Comparison of ENCODE assay signal across 11 cellular contexts in the genomic region with DNA sequence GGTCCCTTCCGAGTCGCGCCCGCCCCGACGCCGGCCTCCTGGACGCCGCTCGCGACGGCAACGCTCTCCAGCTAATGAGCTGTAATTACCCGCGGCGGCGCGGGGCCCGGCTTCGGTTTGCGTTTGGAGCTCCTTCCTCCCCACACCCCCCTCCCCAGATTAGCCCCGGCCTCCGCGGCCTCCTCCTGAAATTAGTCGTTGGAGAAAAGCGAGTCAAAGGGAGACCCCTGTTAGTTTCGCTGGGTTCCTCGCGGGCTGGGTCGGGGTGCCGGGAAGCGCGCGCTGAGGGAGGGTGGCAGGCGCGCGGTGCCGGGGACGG. TPM values are rescaled to one million over a fixed set of nuclear protein-coding genes. Genes with fewer than 3 reads are reported as not detected.
DNase-seq lines count a peak whose midpoint lies in the region; ATAC-seq, FAIRE-seq and TF ChIP-seq lines count a peak whose summit lies in the region.
"Had no signal": no experiment of that assay in that cellular context is flagged by ENCODE, and none has a peak within 500 bp of the region (broad histone marks: within the 10 kb centered on the region; RNA-seq: fewer than 3 reads in every experiment).

No MANE protein-coding gene starts in this region.

- H2AFZ ChIP-seq in HepG2 (ENCODE audit: low read length) = no peak overlapping the region
- H2AFZ ChIP-seq in neuronal stem cell (ENCODE audit: low read length) = peak overlapping the region; percentile 83

- H3K4me3 ChIP-seq in HepG2 (replicated peaks in 1 of 3; ENCODE audit: insufficient read depth in 1 of 3, low read depth in 2 of 3, low read length in 3 of 3) = no peak overlapping the region
- H3K4me3 ChIP-seq in right lobe of liver = no peak overlapping the region
- peak overlapping the region; percentile 81 for H3K4me3 ChIP-seq in epithelial cell of proximal tubule (ENCODE audit: low read depth, low read length)
- H3K4me3 ChIP-seq in neuronal stem cell (ENCODE audit: low read length in 2 of 2) = no peak overlapping the region
- H3K4me3 ChIP-seq in aorta (ENCODE audit: low read length in 2 of 2) = peak overlapping the region; percentile 86 to 100

- BruUV-seq in HepG2 (replicated peaks; lab: Mats Ljungman, UMichigan) = no TSS peak

- ATAC-seq in HepG2 = no peak
- ATAC-seq in right lobe of liver = no peak
- no peak for ATAC-seq in aorta (ENCODE audit: low FRiP score)
- no peak for ATAC-seq in GM19023 (IDR thresholded peaks at IDR 0.05; ENCODE audit: unreplicated experiment)
- no peak for ATAC-seq in GM21447 (IDR thresholded peaks at IDR 0.05; ENCODE audit: unreplicated experiment)

- H2BK5ac ChIP-seq in neuronal stem cell (ENCODE audit: low read length) = peak overlapping the region; percentile 13

- peak overlapping the region; percentile 90 for H3K18ac ChIP-seq in neuronal stem cell (ENCODE audit: low read length)

- POLR2A ChIA-PET in HepG2 (lab: Yijun Ruan, JAX) = no interaction called here

- intact Hi-C loops in HepG2 (cut with micrococcal nuclease; ENCODE audit: unreplicated experiment) = no loop called here
- intact Hi-C loops in right lobe of liver (cut with DNase I) = no loop called here
- intact Hi-C loops in aorta (cut with DNase I) = no loop called here

- H2BK120ac ChIP-seq in neuronal stem cell (ENCODE audit: low read depth, low read length) = no peak overlapping the region

- H3K9ac ChIP-seq in HepG2 (ENCODE audit: insufficient read depth, low read depth, low read length) = no peak overlapping the region
- H3K9ac ChIP-seq in neuronal stem cell (ENCODE audit: low read depth, low read length, poor library complexity) = no peak overlapping the region

- H3K4me2 ChIP-seq in HepG2 (ENCODE audit: low read depth, low read length) = no peak overlapping the region
- peak overlapping the region; percentile 73 for H3K4me2 ChIP-seq in neuronal stem cell (ENCODE audit: insufficient read depth, low read length, poor library complexity, severe bottlenecking)

- H3K27ac ChIP-seq in HepG2 (ENCODE audit: extremely low read length, insufficient read depth, low read length) (no peak overlapping the region), right lobe of liver (no peak overlapping the region), neuronal stem cell (replicated peaks; ENCODE audit: low read length) (no peak overlapping the region), aorta (ENCODE audit: low read depth in 1 of 2, low read length in 2 of 2) (peak overlapping the region; percentile 47 to 80)

- no peak overlapping the region for H3K4ac ChIP-seq in neuronal stem cell (ENCODE audit: low read length)

- H4K8ac ChIP-seq in neuronal stem cell (ENCODE audit: low read depth, low read length) = no peak overlapping the region

- no peak overlapping the region for H4K91ac ChIP-seq in neuronal stem cell (ENCODE audit: low read depth, low read length, poor library complexity)

- H3K27me3 ChIP-seq in HepG2 (ENCODE audit: control insufficient read depth in 1 of 2, insufficient read depth in 2 of 2, low read length in 2 of 2) = peaks cover 0 to 4% of the 10 kb centered on the region in 2 experiments; a peak in 2 of 5 replicates
- peaks cover 16 to 38% of the 10 kb centered on the region in 2 donors for H3K27me3 ChIP-seq in right lobe of liver
- peaks cover 50 to 87% (median 77%) of the 10 kb centered on the region in 3 experiments for H3K27me3 ChIP-seq in neuronal stem cell (ENCODE audit: control insufficient read depth in 3 of 3, insufficient read depth in 3 of 3, low read depth in 1 of 3, low read length in 3 of 3)
- no peaks in the 10 kb centered on the region for H3K27me3 ChIP-seq in aorta (ENCODE audit: control insufficient read depth in 1 of 2, insufficient read depth in 2 of 2, low read length in 1 of 2)

- H2AK5ac ChIP-seq in neuronal stem cell (ENCODE audit: low read depth, low read length) = peak overlapping the region; percentile 94

- H4K20me1 ChIP-seq in HepG2 (ENCODE audit: insufficient read depth, low read length) = no peaks in the 10 kb centered on the region

- TF ChIP-seq EP300 in HepG2 (IDR thresholded peaks at IDR 0.05; ENCODE audit: low read depth in 2 of 2, low read length in 2 of 2) (no peak), HepG2 (CRISPR knock-in tag; IDR thresholded peaks at IDR 0.05; ENCODE audit: borderline replicate concordance) (no peak)

- H3K23ac ChIP-seq in neuronal stem cell (ENCODE audit: low read depth, low read length, poor library complexity) = peak overlapping the region; percentile 73

- no peaks in the 10 kb centered on the region for H3K36me3 ChIP-seq in HepG2 (replicated peaks in 1 of 2; ENCODE audit: control insufficient read depth in 1 of 2, insufficient read depth in 2 of 2, low read length in 2 of 2)
- no peaks in the 10 kb centered on the region for H3K36me3 ChIP-seq in right lobe of liver
- H3K36me3 ChIP-seq in neuronal stem cell (replicated peaks in 1 of 2; ENCODE audit: control insufficient read depth in 2 of 2, insufficient read depth in 2 of 2, low read length in 2 of 2) = no peaks in the 10 kb centered on the region
- H3K36me3 ChIP-seq in aorta (ENCODE audit: control insufficient read depth in 1 of 2, insufficient read depth in 2 of 2, low read length in 1 of 2) = peaks cover 5 to 14% of the 10 kb centered on the region in 2 donors

- TF ChIP-seq RAD21 in HepG2 (CRISPR knock-in tag; IDR thresholded peaks at IDR 0.05) = no peak

- H3K79me2 ChIP-seq in HepG2 (ENCODE audit: insufficient read depth, low read length) = no peaks in the 10 kb centered on the region

- peak overlapping the region; percentile 49 for H2BK15ac ChIP-seq in neuronal stem cell (ENCODE audit: low read length)

- DNase-seq in HepG2 (ENCODE audit: low spot score) (no peak), right lobe of liver (no peak), epithelial cell of proximal tubule (ENCODE audit: low read depth) (no peak), neuronal stem cell (ENCODE audit: low spot score) (no peak), aorta (peak in 1 of 2 donors; percentile 82), NCI-H146 treated with DMSO at 0.1 percent for 48 hours (lab: John Stamatoyannopoulos, UW; ENCODE audit: unreplicated experiment) (no peak)
- DNase-seq: C1 segment of cervical spinal cord, NCI-H1417 treated with DMSO at 0.1 percent for 48 hours had no signal

- no peak overlapping the region for H3K14ac ChIP-seq in neuronal stem cell (ENCODE audit: low read length)

- H3K4me1 ChIP-seq in HepG2 (ENCODE audit: insufficient read depth, low read length) = peaks cover 7% of the 10 kb centered on the region
- H3K4me1 ChIP-seq in right lobe of liver = peaks cover 0 to 12% (median 0%) of the 10 kb centered on the region in 4 donors
- peaks cover 3 to 4% of the 10 kb centered on the region in 2 donors for H3K4me1 ChIP-seq in neuronal stem cell (ENCODE audit: control insufficient read depth in 2 of 2, insufficient read depth in 1 of 2, low read depth in 1 of 2, low read length in 2 of 2)
- no peaks in the 10 kb centered on the region for H3K4me1 ChIP-seq in aorta (ENCODE audit: control insufficient read depth in 1 of 2, insufficient read depth in 2 of 2, low read length in 2 of 2)

- no peak for TF ChIP-seq CTCF in HepG2 (CRISPR knock-in tag; IDR thresholded peaks at IDR 0.05)
- TF ChIP-seq CTCF in right lobe of liver (IDR thresholded peaks at IDR 0.05) = no peak
- TF ChIP-seq CTCF in epithelial cell of proximal tubule (conservative IDR thresholded peaks at IDR 0.05; ENCODE audit: low read depth, low read length) = no peak

- WGBS in HepG2 (ENCODE audit: low lambda C conversion rate) = 98% methylated on average over 39 of the region's 39 CpGs
- 20% methylated on average over 1 of the region's 39 CpGs for WGBS in right lobe of liver (ENCODE audit: insufficient coverage, low coverage, low lambda C conversion rate, missing lambda C conversion rate)
- no CpG with 5 or more reads among the region's 39 CpGs for WGBS in neuronal stem cell (ENCODE audit: extremely low coverage in 2 of 2, insufficient read length in 2 of 2, insufficient replicate concordance in 1 of 2), 2 donors
- 1% methylated on average over 38 to 39 of the region's 39 CpGs for WGBS in aorta, 2 donors

- in situ Hi-C loops in HepG2 (cut with HindIII; ENCODE audit: extremely low pct_ligation_motif_present, low pct_unique_long_range_greater_than_20kb) = no loop called here

- H3K79me1 ChIP-seq in neuronal stem cell (ENCODE audit: low read depth, low read length) = peaks cover 5% of the 10 kb centered on the region

- TF ChIP-seq POLR2A in HepG2 (IDR thresholded peaks at IDR 0.05; ENCODE audit: insufficient read depth in 1 of 2, low read depth in 2 of 2, low read length in 2 of 2) (no peak), right lobe of liver (IDR thresholded peaks at IDR 0.05) (no peak)

- H3K9me3 ChIP-seq in HepG2 (ENCODE audit: low read length) (no peaks in the 10 kb centered on the region), right lobe of liver (no peaks in the 10 kb centered on the region), neuronal stem cell (replicated peaks in 1 of 2; ENCODE audit: control insufficient read depth in 2 of 2, insufficient read depth in 1 of 2, low read depth in 1 of 2, low read length in 2 of 2) (no peaks in the 10 kb centered on the region), aorta (ENCODE audit: control insufficient read depth, low read length) (no peaks in the 10 kb centered on the region)

- CTCF ChIA-PET in HepG2 (lab: Yijun Ruan, JAX; ENCODE audit: low intra/inter-chr PET ratio, low total read pairs) = no interaction called here

- H2BK12ac ChIP-seq in neuronal stem cell (ENCODE audit: low read length) = no peak overlapping the region

- no peak for FAIRE-seq in HepG2 (lab: Jason Lieb, UNC)
- FAIRE-seq: islet of Langerhans had no signal

RNA-seq across cellular contexts. Expression of a gene that starts 4.7 kb away (rescaled TPM):
- total RNA-seq in HepG2 (2016; rRNA removed; fragmentation: Illumina TruSeq; extraction: Trizol) = 0.46 and 0.55 TPM in 2 replicates
- total RNA-seq in HepG2 (2016; cell fraction: cytosol; rRNA removed; fragmentation: Illumina TruSeq; extraction: Trizol; ENCODE audit: low read depth) = 0.09 TPM in 1 of 2 replicates, not detected in the other
- 0.42 and 0.50 TPM in 2 replicates for total RNA-seq in HepG2 (2016; cell fraction: insoluble cytoplasmic fraction; rRNA removed; fragmentation: Illumina TruSeq; extraction: Trizol)
- total RNA-seq in HepG2 (2016; cell fraction: membrane; rRNA removed; fragmentation: Illumina TruSeq; extraction: Trizol) = 0.28 and 0.31 TPM in 2 replicates
- 0.47 and 0.50 TPM in 2 replicates for total RNA-seq in HepG2 (2016; cell fraction: nucleus; rRNA removed; fragmentation: Illumina TruSeq; extraction: Trizol)
- 0.37 and 0.44 TPM in 2 replicates for polyA plus RNA-seq in HepG2 (2011; rRNA removed)
- 0.19 and 0.23 TPM in 2 replicates for polyA plus RNA-seq in HepG2 (2011; cell fraction: cytosol; rRNA removed)
- 0.23 and 0.27 TPM in 2 replicates for polyA plus RNA-seq in HepG2 (2011; cell fraction: nucleus; rRNA removed)
- 0.30 and 0.53 TPM in 2 replicates for polyA plus RNA-seq in HepG2 (2012)
- polyA plus RNA-seq in HepG2 (2016; cell fraction: cytosol; fragmentation: Illumina TruSeq; extraction: Trizol; ENCODE audit: low read depth) = 0.05 and 0.09 TPM in 2 replicates
- 0.89 and 1.2 TPM in 2 replicates for polyA plus RNA-seq in HepG2 (2016; cell fraction: insoluble cytoplasmic fraction; fragmentation: Illumina TruSeq; extraction: Trizol; ENCODE audit: low read depth)
- polyA plus RNA-seq in HepG2 (2016; cell fraction: membrane; fragmentation: Illumina TruSeq; extraction: Trizol; ENCODE audit: low read depth) = 0.26 and 0.35 TPM in 2 replicates
- polyA plus RNA-seq in HepG2 (2016; cell fraction: nucleus; fragmentation: Illumina TruSeq; extraction: Trizol; ENCODE audit: insufficient read depth, low read depth) = 0.72 and 0.95 TPM in 2 replicates
- 0.30 and 18.3 TPM in 2 replicates for polyA minus RNA-seq in HepG2 (2011; rRNA and poly(A)+ RNA removed; ENCODE audit: low replicate concordance)
- 0.30 and 0.97 TPM in 2 replicates for polyA minus RNA-seq in HepG2 (2011; cell fraction: cytosol; rRNA and poly(A)+ RNA removed)
- 0.25 and 0.52 TPM in 2 replicates for polyA minus RNA-seq in HepG2 (2011; cell fraction: nucleus; rRNA and poly(A)+ RNA removed)
- total RNA-seq in right lobe of liver = under 1 TPM; 0.24 to 0.87 (median 0.50) TPM
- total RNA-seq in epithelial cell of proximal tubule = 18.6 and 27.7 TPM in 2 replicates
- 0.52 TPM for polyA plus RNA-seq in neuronal stem cell (2013, experiment 1 of 2)
- polyA plus RNA-seq in neuronal stem cell (2013, experiment 2 of 2) = 0.53 TPM
- 100 to 1,000 TPM in 1 of 2 donors, 10 to 100 TPM in 1; 88.8 to 134 TPM for total RNA-seq in aorta
- polyA plus RNA-seq in aorta = 10 to 100 TPM; 18.5 to 52.5 TPM

Comparison
In these comparisons a context has a peak if more than half of its experiments do, and no peak if none do; other contexts are left out.
1. H3K27ac ChIP-seq: peak in aorta (2 of 2); none in HepG2 (single experiment), right lobe of liver (0 of 3) and neuronal stem cell (single experiment).
2. H3K4me3 ChIP-seq: peak in epithelial cell of proximal tubule (single experiment) and aorta (2 of 2); none in HepG2 (0 of 3), right lobe of liver (0 of 3) and neuronal stem cell (0 of 2).
3. RNA of a gene that starts 4.7 kb away (total RNA-seq): 88.8 to 134 TPM in aorta and 18.6 to 27.7 TPM in epithelial cell of proximal tubule; 0.24 to 0.87 TPM in right lobe of liver and 0.09 to 0.55 TPM in HepG2; every median in the first group is over 10 times any median in the second.